In genomic region chr7:130961128-130961601, GRCh38 we compare ENCODE assay signal across 8 cellular contexts.
DNase-seq lines count a peak whose midpoint lies in the region; ATAC-seq and TF ChIP-seq lines count a peak whose summit lies in the region.

No MANE protein-coding gene starts in this region.

- H3K79me2 ChIP-seq in DND-41 (ENCODE audit: insufficient read depth, low read length) = peaks cover 87% of the 10 kb centered on the region

- peak overlapping the region; percentile 83 for H3K27ac ChIP-seq in DND-41 (ENCODE audit: low read length)
- H3K27ac ChIP-seq in effector memory CD4-positive, alpha-beta T cell (ENCODE audit: insufficient read depth, low read length, poor library complexity, severe bottlenecking) = peak overlapping the region; percentile 91

- H3K9me3 ChIP-seq in DND-41 (ENCODE audit: insufficient read depth, low read length, severe bottlenecking) = no peaks in the 10 kb centered on the region
- H3K9me3 ChIP-seq in effector memory CD4-positive, alpha-beta T cell (ENCODE audit: control insufficient read depth, low read length) = no peaks in the 10 kb centered on the region

- H3K36me3 ChIP-seq in DND-41 (ENCODE audit: insufficient read depth, low read length) = peaks cover 29% of the 10 kb centered on the region
- peaks cover 14% of the 10 kb centered on the region for H3K36me3 ChIP-seq in effector memory CD4-positive, alpha-beta T cell (ENCODE audit: control insufficient read depth, insufficient read depth, low read length)

- ATAC-seq in DND-41 (ENCODE audit: insufficient read depth, low read depth) (peak; percentile 87), GM21390 (IDR thresholded peaks at IDR 0.05; ENCODE audit: unreplicated experiment) (peak; percentile 70)

- peak overlapping the region; percentile 30; the same call in 1 of the 2 replicates for H2AFZ ChIP-seq in DND-41 (ENCODE audit: low read depth, low read length)

- H3K4me2 ChIP-seq in DND-41 (ENCODE audit: insufficient read depth, low read length) = peak overlapping the region; percentile 62

- TF ChIP-seq CTCF in DND-41 (IDR thresholded peaks at IDR 0.05; ENCODE audit: borderline replicate concordance, extremely low read depth, low read length, poor library complexity, severe bottlenecking) = no peak

- DNase-seq in DND-41 (peak; percentile 89), HT1080 (ENCODE audit: low read depth) (peak; percentile 92), NCI-H2081 (lab: John Stamatoyannopoulos, UW) (no peak), DMS53 treated with DMSO at 0.1 percent for 48 hours (lab: John Stamatoyannopoulos, UW; ENCODE audit: unreplicated experiment) (no peak)
- peak; percentile 64 for DNase-seq in activated CD4-positive, CD25-positive, alpha-beta regulatory T cell treated with anti-CD3 and anti-CD28 coated beads, Interleukin-2, amount 50 U/mL, for 16 hours (ENCODE audit: low read depth, low spot score)
- peak; percentile 72 to 77 (median 73) for DNase-seq in effector memory CD4-positive, alpha-beta T cell
- DNase-seq in stimulated activated CD4-positive, alpha-beta T cell treated with anti-CD3 and anti-CD28 coated beads, Interleukin-2, amount 100 ng/mL, for 24 hours = peak; percentile 71 to 84

- H3K9ac ChIP-seq in DND-41 (ENCODE audit: low read depth, low read length) = peak overlapping the region; percentile 66

- H3K4me3 ChIP-seq in DND-41 (ENCODE audit: low read depth in 1 of 2, low read length in 2 of 2) = peak overlapping the region; percentile 32 to 57; a peak in 3 of 4 replicates
- H3K4me3 ChIP-seq in effector memory CD4-positive, alpha-beta T cell (ENCODE audit: insufficient read depth, low read depth, low read length, poor library complexity, severe bottlenecking) = peak overlapping the region; percentile 55

- H3K27me3 ChIP-seq in DND-41 (ENCODE audit: insufficient read depth, low read length, poor library complexity) = no peaks in the 10 kb centered on the region
- H3K27me3 ChIP-seq in effector memory CD4-positive, alpha-beta T cell (replicated peaks; ENCODE audit: control insufficient read depth, insufficient read depth, low read length, poor library complexity, severe bottlenecking) = no peaks in the 10 kb centered on the region

- peaks cover 17% of the 10 kb centered on the region; the same call in 1 of the 2 replicates for H4K20me1 ChIP-seq in DND-41 (ENCODE audit: insufficient read depth, low read length)

- H3K4me1 ChIP-seq in DND-41 (ENCODE audit: insufficient read depth, low read length) = peaks cover 70% of the 10 kb centered on the region
- peaks cover 33% of the 10 kb centered on the region for H3K4me1 ChIP-seq in effector memory CD4-positive, alpha-beta T cell (ENCODE audit: control insufficient read depth, insufficient read depth, low read length, poor library complexity, severe bottlenecking)

Comparison
In these comparisons a context has a peak if more than half of its experiments do, and no peak if none do; other contexts are left out.
1. DNase-seq: peak in DND-41 (single experiment), HT1080 (single experiment), activated CD4-positive, CD25-positive, alpha-beta regulatory T cell treated with anti-CD3 and anti-CD28 coated beads, Interleukin-2, amount 50 U/mL, for 16 hours (single experiment), effector memory CD4-positive, alpha-beta T cell (3 of 3) and stimulated activated CD4-positive, alpha-beta T cell treated with anti-CD3 and anti-CD28 coated beads, Interleukin-2, amount 100 ng/mL, for 24 hours (2 of 2); none in NCI-H2081 (0 of 2) and DMS53 treated with DMSO at 0.1 percent for 48 hours (single experiment).